21 cellular contexts compared by ENCODE assay signal in the genomic region with DNA sequence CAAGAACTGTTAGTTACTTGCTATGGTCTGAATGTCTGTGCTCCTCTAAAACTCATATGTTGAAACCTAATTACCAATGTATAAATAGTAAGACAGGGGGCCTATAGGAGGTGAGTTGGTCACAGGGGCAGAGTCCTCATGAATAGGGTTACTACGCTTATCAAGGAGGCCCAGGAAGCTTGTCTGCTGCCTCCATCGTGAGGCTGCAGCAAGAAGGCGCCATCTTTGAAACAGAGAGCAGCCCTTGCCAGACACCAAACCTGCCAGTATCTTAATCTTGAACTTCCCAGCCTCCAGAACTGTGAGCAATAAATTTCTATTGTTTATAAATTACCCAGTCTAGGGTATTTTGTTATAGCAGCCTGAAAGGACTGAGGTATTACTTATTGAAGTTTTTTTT.
"Had no signal": no experiment of that assay in that cellular context is flagged by ENCODE, and none has a peak within 500 bp of the region (broad histone marks: within the 10 kb centered on the region; RNA-seq: fewer than 3 reads in every experiment).

No MANE protein-coding gene starts in this region.

- H3K4me1 ChIP-seq: parathyroid adenoma, right lobe of liver, tibial artery, uterus had no signal

- H3K27ac Mint-ChIP-seq: nephron progenitor cell; stimulated activated memory B cell treated with anti-CD40 and anti-IgM and Interleukin-4, amounts not matched to agents 10 μg/mL and 1 μg/mL and 100 μg/mL, for 72 hours; stimulated activated naive CD8-positive, alpha-beta T cell treated with anti-CD3 and anti-CD28 coated beads, Interleukin-15, Interleukin-2, amounts not matched to agents 100 ng/mL and 50 ng/mL, for 24 hours had no signal

- H3K9me3 Mint-ChIP-seq: stimulated activated memory B cell treated with anti-CD40 and anti-IgM and Interleukin-4, amounts not matched to agents 10 μg/mL and 1 μg/mL and 100 μg/mL, for 72 hours had no signal

- H3K9me3 ChIP-seq: psoas muscle, right lobe of liver, tibial artery, uterus had no signal

- H3K4me3 Mint-ChIP-seq: naive B cell; nephron progenitor cell; stimulated activated memory B cell treated with anti-CD40 and anti-IgM and Interleukin-4, amounts not matched to agents 10 μg/mL and 1 μg/mL and 100 μg/mL, for 72 hours; stimulated activated naive CD8-positive, alpha-beta T cell treated with anti-CD3 and anti-CD28 coated beads, Interleukin-15, Interleukin-2, amounts not matched to agents 100 ng/mL and 50 ng/mL, for 24 hours had no signal

- H3K27ac ChIP-seq: heart left ventricle, parathyroid adenoma, psoas muscle, right lobe of liver, tibial artery, upper lobe of left lung, uterus had no signal

- ATAC-seq: heart left ventricle; left ventricle myocardium superior; psoas muscle; right lobe of liver; stimulated activated memory B cell treated with anti-CD40 and anti-IgM and Interleukin-4, amounts not matched to agents 10 μg/mL and 1 μg/mL and 100 μg/mL, for 72 hours had no signal

- H3K27me3 ChIP-seq: dorsolateral prefrontal cortex, heart left ventricle, right lobe of liver, tibial artery, upper lobe of left lung, uterus had no signal

- H3K36me3 Mint-ChIP-seq: naive B cell; stimulated activated memory B cell treated with anti-CD40 and anti-IgM and Interleukin-4, amounts not matched to agents 10 μg/mL and 1 μg/mL and 100 μg/mL, for 72 hours had no signal

- H3K27me3 Mint-ChIP-seq: naive B cell; stimulated activated memory B cell treated with anti-CD40 and anti-IgM and Interleukin-4, amounts not matched to agents 10 μg/mL and 1 μg/mL and 100 μg/mL, for 72 hours; stimulated activated naive CD8-positive, alpha-beta T cell treated with anti-CD3 and anti-CD28 coated beads, Interleukin-15, Interleukin-2, amounts not matched to agents 100 ng/mL and 50 ng/mL, for 24 hours had no signal

- H3K4me3 ChIP-seq: dorsolateral prefrontal cortex, heart left ventricle, lung, psoas muscle, right lobe of liver, tibial artery, upper lobe of left lung, uterus had no signal

- DNase-seq: effector CD8-positive, alpha-beta T cell; foreskin melanocyte; heart left ventricle; hippocampal formation; left colon; left ventricle myocardium superior; mesenchymal stem cell; naive B cell; nephron progenitor cell; psoas muscle; retina; right lobe of liver; stimulated activated CD4-positive, alpha-beta T cell treated with anti-CD3 and anti-CD28 coated beads, Interleukin-4, amount 100 ng/mL, for 1 hour; tibial artery; upper lobe of left lung; uterus had no signal

- H3K36me3 ChIP-seq: heart left ventricle, right lobe of liver, tibial artery, upper lobe of left lung, uterus had no signal
